Comparison of ENCODE assay signal across 8 cellular contexts in genomic region chr1:35269989-35270289, GRCh38. TPM values are rescaled to one million over a fixed set of nuclear protein-coding genes. Genes with fewer than 3 reads are reported as not detected.
A peak's percentile ranks its signal among the peaks of the same experiment; 100 is the strongest.
DNase-seq lines count a peak whose midpoint lies in the region; ATAC-seq, FAIRE-seq and TF ChIP-seq lines count a peak whose summit lies in the region.

No MANE protein-coding gene starts in this region.

- no peaks in the 10 kb centered on the region for H3K9me3 Mint-ChIP-seq in MCF 10A (ENCODE audit: unreplicated experiment)

- CTCF ChIA-PET in A549 (lab: Yijun Ruan, JAX) = interaction anchor here (0.6 kb wide), 1 partner anchor 16 kb away, joined by 4 read pairs; no protein-coding TSS in a partner anchor
- CTCF ChIA-PET in MCF 10A (lab: Yijun Ruan, JAX) = interaction anchor here (0.6 to 1.1 kb wide), 4 partner anchors 15 to 299 kb away, joined by 3 to 4 read pairs (median 3); no protein-coding TSS in a partner anchor
- CTCF ChIA-PET in GM10248 (lab: Yijun Ruan, JAX) = interaction anchor here (0.8 kb wide), 1 partner anchor 68 kb away, joined by 3 read pairs; no protein-coding TSS in a partner anchor

- no peak for TF ChIP-seq RAD21 in A549 (conservative IDR thresholded peaks at IDR 0.05 in 1 of 2, IDR thresholded peaks at IDR 0.05 in 1 of 2)

- DNase-seq in A549 (ENCODE audit: low read depth in 1 of 2, low spot score in 1 of 2) = no peak
- no peak for DNase-seq in HFF-Myc (ENCODE audit: extremely low read depth, low read depth)
- DNase-seq in MCF 10A (ENCODE audit: unreplicated experiment) = no peak
- DNase-seq in GM10248 (ENCODE audit: extremely low spot score) = no peak
- DNase-seq in NCI-H1105 (lab: John Stamatoyannopoulos, UW) = no peak
- DNase-seq in DMS79 (lab: John Stamatoyannopoulos, UW) = no peak

- H3K4me1 Mint-ChIP-seq in MCF 10A (ENCODE audit: insufficient read depth, unreplicated experiment) = peaks cover 22% of the 10 kb centered on the region

- 95% methylated on average over 2 of the region's 2 CpGs for WGBS in A549 (ENCODE audit: missing lambda C conversion rate)

- H3K27ac ChIP-seq in A549 = peak overlapping the region in 1 of 2 experiments; percentile 100; a peak in 3 of 6 replicates
- H3K27ac ChIP-seq in muscle layer of colon (ENCODE audit: low read depth, low read length) = peak overlapping the region; percentile 24

- ATAC-seq in A549 (no peak), GM21723 (IDR thresholded peaks at IDR 0.05; ENCODE audit: unreplicated experiment) (no peak)

- POLR2A ChIA-PET in A549 (lab: Yijun Ruan, JAX) = no interaction called here
- POLR2A ChIA-PET in MCF 10A (lab: Yijun Ruan, JAX) = interaction anchor here (0.7 to 1.0 kb wide), 7 partner anchors 9 to 278 kb away, joined by 3 to 6 read pairs (median 3); no protein-coding TSS in a partner anchor
- POLR2A ChIA-PET in GM10248 (lab: Yijun Ruan, JAX) = no interaction called here

- H3K36me3 ChIP-seq in muscle layer of colon (ENCODE audit: insufficient read depth, low read length) = no peaks in the 10 kb centered on the region

- no peak for FAIRE-seq in A549 (lab: Jason Lieb, UNC)

- intact Hi-C loops in MCF 10A (cut with micrococcal nuclease) = no loop called here

- peaks cover 9% of the 10 kb centered on the region for H3K36me3 Mint-ChIP-seq in MCF 10A (ENCODE audit: insufficient read depth, unreplicated experiment)

- TF ChIP-seq CTCF in A549 (IDR thresholded peaks at IDR 0.05) (no peak), HFF-Myc (IDR thresholded peaks at IDR 0.05; ENCODE audit: low read depth, low read length, missing control alignments) (no peak), MCF 10A (IDR thresholded peaks at IDR 0.05; ENCODE audit: unreplicated experiment) (no peak), GM10248 (IDR thresholded peaks at IDR 0.05; ENCODE audit: control extremely low read depth, extremely low read depth, low read depth, missing control alignments) (no peak)

- H3K27ac Mint-ChIP-seq in MCF 10A (ENCODE audit: low read depth, unreplicated experiment) = no peak overlapping the region

- no peaks in the 10 kb centered on the region for H3K27me3 Mint-ChIP-seq in MCF 10A (ENCODE audit: insufficient read depth, unreplicated experiment)

- peak overlapping the region; percentile 68 for H3K4me2 ChIP-seq in A549

- no TSS peak for BruUV-seq in MCF 10A (replicated peaks; lab: Mats Ljungman, UMichigan)

- H3K9me3 ChIP-seq in A549 (no peaks in the 10 kb centered on the region), muscle layer of colon (ENCODE audit: low read length) (no peaks in the 10 kb centered on the region)

- no peaks in the 10 kb centered on the region for H3K27me3 ChIP-seq in muscle layer of colon (ENCODE audit: control insufficient read depth in 1 of 2, insufficient read depth in 2 of 2, low read length in 2 of 2)

- no peak for TF ChIP-seq EP300 in A549 (IDR thresholded peaks at IDR 0.05)

- H3K9ac ChIP-seq in muscle layer of colon (ENCODE audit: low read length) = peak overlapping the region; percentile 81

- TF ChIP-seq POLR2A in A549 (IDR thresholded peaks at IDR 0.05; ENCODE audit: low read length) = no peak

- peaks cover 13% of the 10 kb centered on the region for H3K4me1 ChIP-seq in A549
- H3K4me1 ChIP-seq in muscle layer of colon (ENCODE audit: insufficient read depth, low read length) = peaks cover 27% of the 10 kb centered on the region

- H3K4me3 ChIP-seq in A549 (peak overlapping the region; percentile 87), HFF-Myc (replicated peaks; ENCODE audit: low read depth, low read length) (peak overlapping the region; percentile 59), muscle layer of colon (ENCODE audit: low read depth in 1 of 2, low read length in 2 of 2) (peak overlapping the region; percentile 82 to 96)

- H3K4me3 Mint-ChIP-seq in MCF 10A (ENCODE audit: unreplicated experiment) = peak overlapping the region; percentile 72

TF ChIP-seq in A549, 52 proteins besides CTCF, POLR2A, EP300 and RAD21:
- TF ChIP-seq HEYL (CRISPR knock-in tag; IDR thresholded peaks at IDR 0.05) = no peak
- TF ChIP-seq RNF2 (IDR thresholded peaks at IDR 0.05; ENCODE audit: borderline replicate concordance, low read depth) = no peak
- TF ChIP-seq ZSCAN20 (CRISPR knock-in tag; IDR thresholded peaks at IDR 0.05) = no peak
- no peak for TF ChIP-seq E2F6 (IDR thresholded peaks at IDR 0.05; ENCODE audit: borderline replicate concordance, low read depth)
- TF ChIP-seq BCL3 (IDR thresholded peaks at IDR 0.05) = no peak
- no peak for TF ChIP-seq BHLHE40 (IDR thresholded peaks at IDR 0.05; ENCODE audit: low read depth, low read length)
- no peak for TF ChIP-seq EHF (CRISPR knock-in tag; IDR thresholded peaks at IDR 0.05)

RNA-seq across cellular contexts. Expression of gene ZMYM4, which starts 1.4 kb away (rescaled TPM):
- 30.8 and 36.3 TPM in 2 replicates for polyA plus RNA-seq in A549 (2011; rRNA removed)
- polyA plus RNA-seq in A549 (2012; cell fraction: cytosol; rRNA removed) = 4.9 and 5.5 TPM in 2 replicates
- 4.1 and 5.7 TPM in 2 replicates for polyA plus RNA-seq in A549 (2012; cell fraction: nucleus; rRNA removed)
- polyA plus RNA-seq in A549 (2017; fragmentation: RNase III; extraction: RNeasy Plus Mini Kit Qiagen cat#74134 plus additional on column Dnase treatment) = 12.2 to 12.7 TPM (median 12.6 TPM) in 3 replicates
- polyA minus RNA-seq in A549 (2011; rRNA and poly(A)+ RNA removed) = 28.9 and 33.2 TPM in 2 replicates
- 62.0 and 70.1 TPM in 2 replicates for total RNA-seq in MCF 10A (2022)
